1 cellular context compared by ENCODE assay signal in the genomic region with DNA sequence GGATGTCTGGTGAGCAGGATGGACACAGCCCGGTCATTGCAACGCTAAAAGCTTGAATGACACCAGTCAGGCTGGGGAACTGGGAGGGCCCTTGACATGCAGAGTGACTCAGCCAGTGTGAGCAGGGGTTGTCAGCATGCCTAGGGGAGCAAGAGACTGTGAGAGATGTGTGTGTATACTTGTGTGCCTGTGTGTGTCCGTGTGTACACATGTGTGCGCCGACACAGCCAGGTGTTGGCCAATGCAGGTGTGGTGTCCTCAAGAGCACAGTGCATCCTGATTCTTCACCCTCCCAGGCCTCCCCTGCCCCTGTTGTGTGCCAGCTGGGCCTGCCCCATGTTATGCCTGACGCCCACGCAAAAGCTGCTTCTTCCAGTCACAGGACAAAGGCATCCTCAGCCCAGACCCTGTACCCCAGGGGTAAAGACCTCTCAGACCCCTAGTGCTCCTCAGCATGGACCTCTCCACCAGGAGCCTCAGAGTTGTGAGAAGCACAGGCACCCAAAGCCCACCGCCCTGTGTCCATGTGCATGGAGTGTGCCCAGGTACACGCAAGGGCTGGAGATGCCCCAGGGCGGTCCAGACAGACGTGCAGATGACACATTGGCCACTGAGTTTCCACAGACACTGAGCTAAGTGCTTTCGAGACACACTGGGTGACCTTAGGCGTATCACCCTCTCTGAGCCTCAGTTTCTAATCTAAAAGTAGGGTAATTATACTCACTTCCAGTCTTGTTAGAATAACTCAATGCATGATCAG.
A peak's percentile ranks its signal among the peaks of the same experiment; 100 is the strongest.
TF ChIP-seq lines count a peak whose summit lies in the region.

No MANE protein-coding gene starts in this region.

TF ChIP-seq in HepG2, 621 proteins besides CTCF, POLR2A, EP300 and RAD21 (continued from another document and continues in another):
- TF ChIP-seq, protein P1, sequence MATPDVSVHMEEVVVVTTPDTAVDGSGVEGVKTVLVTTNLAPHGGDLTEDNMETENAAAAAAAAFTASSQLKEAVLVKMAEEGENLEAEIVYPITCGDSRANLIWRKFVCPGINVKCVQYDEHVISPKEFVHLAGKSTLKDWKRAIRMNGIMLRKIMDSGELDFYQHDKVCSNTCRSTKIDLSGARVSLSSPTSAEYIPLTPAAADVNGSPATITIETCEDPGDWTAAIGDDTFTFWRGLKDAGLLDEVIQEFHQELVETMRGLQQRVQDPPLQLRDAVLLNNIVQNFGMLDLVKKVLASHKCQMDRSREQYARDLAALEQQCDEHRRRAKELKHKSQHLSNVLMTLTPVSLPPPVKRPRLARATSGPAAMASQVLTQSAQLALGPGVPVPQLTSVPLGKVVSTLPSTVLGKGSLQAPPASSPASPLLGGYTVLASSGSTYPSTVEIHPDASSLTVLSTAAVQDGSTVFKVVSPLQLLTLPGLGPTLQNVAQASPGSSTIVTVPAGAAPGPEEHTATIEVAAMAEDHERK (CRISPR knock-in tag; IDR thresholded peaks at IDR 0.05; ENCODE audit: low read depth) = no peak
- TF ChIP-seq, protein P2, sequence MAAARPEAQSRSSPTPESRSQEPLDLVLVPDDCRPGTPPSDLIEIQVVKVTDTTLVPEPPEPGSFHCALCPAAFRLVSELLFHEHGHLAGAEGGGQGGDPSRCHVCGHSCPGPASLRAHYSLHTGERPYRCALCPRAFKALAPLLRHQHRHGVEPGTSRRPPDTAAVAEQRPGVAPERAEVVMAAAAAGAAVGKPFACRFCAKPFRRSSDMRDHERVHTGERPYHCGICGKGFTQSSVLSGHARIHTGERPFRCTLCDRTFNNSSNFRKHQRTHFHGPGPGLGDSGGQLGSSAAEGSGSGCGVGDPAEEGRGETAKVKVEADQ (CRISPR knock-in tag; IDR thresholded peaks at IDR 0.05; ENCODE audit: borderline replicate concordance) = no peak
- TF ChIP-seq ZNF75D (CRISPR knock-in tag; IDR thresholded peaks at IDR 0.05; ENCODE audit: borderline replicate concordance) (no peak), ZNF138 (CRISPR knock-in tag; IDR thresholded peaks at IDR 0.05; ENCODE audit: low read depth) (no peak), MIER2 (CRISPR knock-in tag; IDR thresholded peaks at IDR 0.05) (no peak), ZNF274 (CRISPR knock-in tag; IDR thresholded peaks at IDR 0.05) (no peak), SIX1 (CRISPR knock-in tag; IDR thresholded peaks at IDR 0.05; ENCODE audit: borderline replicate concordance) (no peak), ATAD3A (CRISPR knock-in tag; IDR thresholded peaks at IDR 0.05) (no peak), MYNN (CRISPR knock-in tag; IDR thresholded peaks at IDR 0.05; ENCODE audit: low read depth) (no peak), ZNF749 (CRISPR knock-in tag; IDR thresholded peaks at IDR 0.05; ENCODE audit: borderline replicate concordance) (no peak), SMAD1 (CRISPR knock-in tag; IDR thresholded peaks at IDR 0.05; ENCODE audit: borderline replicate concordance, low read depth) (no peak), ZNF160 (CRISPR knock-in tag; IDR thresholded peaks at IDR 0.05) (0 out of 2 replicates have a peak, but pooled peaks have one; percentile 53), MTA3 (CRISPR knock-in tag; IDR thresholded peaks at IDR 0.05) (no peak), RELA (CRISPR knock-in tag; IDR thresholded peaks at IDR 0.05) (no peak), ZFP36L2 (CRISPR knock-in tag; IDR thresholded peaks at IDR 0.05) (no peak), TEAD3 (CRISPR knock-in tag; optimal IDR thresholded peaks at IDR 0.05; ENCODE audit: borderline replicate concordance) (peak; percentile 5), PHF20 (CRISPR knock-in tag; IDR thresholded peaks at IDR 0.05) (no peak), ZNF773 (CRISPR knock-in tag; IDR thresholded peaks at IDR 0.05; ENCODE audit: borderline replicate concordance) (no peak), YEATS4 (CRISPR knock-in tag; IDR thresholded peaks at IDR 0.05; ENCODE audit: borderline replicate concordance) (no peak)
- TF ChIP-seq, protein P3, sequence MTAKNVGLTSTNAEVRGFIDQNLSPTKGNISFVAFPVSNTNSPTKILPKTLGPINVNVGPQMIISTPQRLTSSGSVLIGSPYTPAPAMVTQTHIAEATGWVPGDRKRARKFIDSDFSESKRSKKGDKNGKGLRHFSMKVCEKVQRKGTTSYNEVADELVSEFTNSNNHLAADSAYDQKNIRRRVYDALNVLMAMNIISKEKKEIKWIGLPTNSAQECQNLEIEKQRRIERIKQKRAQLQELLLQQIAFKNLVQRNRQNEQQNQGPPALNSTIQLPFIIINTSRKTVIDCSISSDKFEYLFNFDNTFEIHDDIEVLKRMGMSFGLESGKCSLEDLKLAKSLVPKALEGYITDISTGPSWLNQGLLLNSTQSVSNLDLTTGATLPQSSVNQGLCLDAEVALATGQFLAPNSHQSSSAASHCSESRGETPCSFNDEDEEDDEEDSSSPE (CRISPR knock-in tag; IDR thresholded peaks at IDR 0.05) = no peak
- TF ChIP-seq, protein P4, sequence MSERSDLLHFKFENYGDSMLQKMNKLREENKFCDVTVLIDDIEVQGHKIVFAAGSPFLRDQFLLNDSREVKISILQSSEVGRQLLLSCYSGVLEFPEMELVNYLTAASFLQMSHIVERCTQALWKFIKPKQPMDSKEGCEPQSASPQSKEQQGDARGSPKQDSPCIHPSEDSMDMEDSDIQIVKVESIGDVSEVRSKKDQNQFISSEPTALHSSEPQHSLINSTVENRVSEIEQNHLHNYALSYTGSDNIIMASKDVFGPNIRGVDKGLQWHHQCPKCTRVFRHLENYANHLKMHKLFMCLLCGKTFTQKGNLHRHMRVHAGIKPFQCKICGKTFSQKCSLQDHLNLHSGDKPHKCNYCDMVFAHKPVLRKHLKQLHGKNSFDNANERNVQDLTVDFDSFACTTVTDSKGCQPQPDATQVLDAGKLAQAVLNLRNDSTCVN (CRISPR knock-in tag; IDR thresholded peaks at IDR 0.05; ENCODE audit: borderline replicate concordance) = no peak
- TF ChIP-seq, protein P5, sequence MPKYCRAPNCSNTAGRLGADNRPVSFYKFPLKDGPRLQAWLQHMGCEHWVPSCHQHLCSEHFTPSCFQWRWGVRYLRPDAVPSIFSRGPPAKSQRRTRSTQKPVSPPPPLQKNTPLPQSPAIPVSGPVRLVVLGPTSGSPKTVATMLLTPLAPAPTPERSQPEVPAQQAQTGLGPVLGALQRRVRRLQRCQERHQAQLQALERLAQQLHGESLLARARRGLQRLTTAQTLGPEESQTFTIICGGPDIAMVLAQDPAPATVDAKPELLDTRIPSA (CRISPR knock-in tag; IDR thresholded peaks at IDR 0.05; ENCODE audit: borderline replicate concordance) = no peak
- TF ChIP-seq, protein P6, sequence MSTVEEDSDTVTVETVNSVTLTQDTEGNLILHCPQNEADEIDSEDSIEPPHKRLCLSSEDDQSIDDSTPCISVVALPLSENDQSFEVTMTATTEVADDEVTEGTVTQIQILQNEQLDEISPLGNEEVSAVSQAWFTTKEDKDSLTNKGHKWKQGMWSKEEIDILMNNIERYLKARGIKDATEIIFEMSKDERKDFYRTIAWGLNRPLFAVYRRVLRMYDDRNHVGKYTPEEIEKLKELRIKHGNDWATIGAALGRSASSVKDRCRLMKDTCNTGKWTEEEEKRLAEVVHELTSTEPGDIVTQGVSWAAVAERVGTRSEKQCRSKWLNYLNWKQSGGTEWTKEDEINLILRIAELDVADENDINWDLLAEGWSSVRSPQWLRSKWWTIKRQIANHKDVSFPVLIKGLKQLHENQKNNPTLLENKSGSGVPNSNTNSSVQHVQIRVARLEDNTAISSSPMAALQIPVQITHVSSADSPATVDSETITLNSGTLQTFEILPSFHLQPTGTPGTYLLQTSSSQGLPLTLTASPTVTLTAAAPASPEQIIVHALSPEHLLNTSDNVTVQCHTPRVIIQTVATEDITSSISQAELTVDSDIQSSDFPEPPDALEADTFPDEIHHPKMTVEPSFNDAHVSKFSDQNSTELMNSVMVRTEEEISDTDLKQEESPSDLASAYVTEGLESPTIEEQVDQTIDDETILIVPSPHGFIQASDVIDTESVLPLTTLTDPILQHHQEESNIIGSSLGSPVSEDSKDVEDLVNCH (CRISPR knock-in tag; IDR thresholded peaks at IDR 0.05) = no peak
- TF ChIP-seq, protein P7, sequence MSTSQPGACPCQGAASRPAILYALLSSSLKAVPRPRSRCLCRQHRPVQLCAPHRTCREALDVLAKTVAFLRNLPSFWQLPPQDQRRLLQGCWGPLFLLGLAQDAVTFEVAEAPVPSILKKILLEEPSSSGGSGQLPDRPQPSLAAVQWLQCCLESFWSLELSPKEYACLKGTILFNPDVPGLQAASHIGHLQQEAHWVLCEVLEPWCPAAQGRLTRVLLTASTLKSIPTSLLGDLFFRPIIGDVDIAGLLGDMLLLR (CRISPR knock-in tag; IDR thresholded peaks at IDR 0.05) = 0 out of 2 replicates have a peak, but pooled peaks have one; percentile 27
- TF ChIP-seq, protein P8, sequence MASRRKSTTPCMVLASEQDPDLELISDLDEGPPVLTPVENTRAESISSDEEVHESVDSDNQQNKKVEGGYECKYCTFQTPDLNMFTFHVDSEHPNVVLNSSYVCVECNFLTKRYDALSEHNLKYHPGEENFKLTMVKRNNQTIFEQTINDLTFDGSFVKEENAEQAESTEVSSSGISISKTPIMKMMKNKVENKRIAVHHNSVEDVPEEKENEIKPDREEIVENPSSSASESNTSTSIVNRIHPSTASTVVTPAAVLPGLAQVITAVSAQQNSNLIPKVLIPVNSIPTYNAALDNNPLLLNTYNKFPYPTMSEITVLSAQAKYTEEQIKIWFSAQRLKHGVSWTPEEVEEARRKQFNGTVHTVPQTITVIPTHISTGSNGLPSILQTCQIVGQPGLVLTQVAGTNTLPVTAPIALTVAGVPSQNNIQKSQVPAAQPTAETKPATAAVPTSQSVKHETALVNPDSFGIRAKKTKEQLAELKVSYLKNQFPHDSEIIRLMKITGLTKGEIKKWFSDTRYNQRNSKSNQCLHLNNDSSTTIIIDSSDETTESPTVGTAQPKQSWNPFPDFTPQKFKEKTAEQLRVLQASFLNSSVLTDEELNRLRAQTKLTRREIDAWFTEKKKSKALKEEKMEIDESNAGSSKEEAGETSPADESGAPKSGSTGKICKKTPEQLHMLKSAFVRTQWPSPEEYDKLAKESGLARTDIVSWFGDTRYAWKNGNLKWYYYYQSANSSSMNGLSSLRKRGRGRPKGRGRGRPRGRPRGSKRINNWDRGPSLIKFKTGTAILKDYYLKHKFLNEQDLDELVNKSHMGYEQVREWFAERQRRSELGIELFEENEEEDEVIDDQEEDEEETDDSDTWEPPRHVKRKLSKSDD (CRISPR knock-in tag; IDR thresholded peaks at IDR 0.05; ENCODE audit: low read depth) = no peak; the same call in 1 of the 2 replicates
- TF ChIP-seq, protein P9, sequence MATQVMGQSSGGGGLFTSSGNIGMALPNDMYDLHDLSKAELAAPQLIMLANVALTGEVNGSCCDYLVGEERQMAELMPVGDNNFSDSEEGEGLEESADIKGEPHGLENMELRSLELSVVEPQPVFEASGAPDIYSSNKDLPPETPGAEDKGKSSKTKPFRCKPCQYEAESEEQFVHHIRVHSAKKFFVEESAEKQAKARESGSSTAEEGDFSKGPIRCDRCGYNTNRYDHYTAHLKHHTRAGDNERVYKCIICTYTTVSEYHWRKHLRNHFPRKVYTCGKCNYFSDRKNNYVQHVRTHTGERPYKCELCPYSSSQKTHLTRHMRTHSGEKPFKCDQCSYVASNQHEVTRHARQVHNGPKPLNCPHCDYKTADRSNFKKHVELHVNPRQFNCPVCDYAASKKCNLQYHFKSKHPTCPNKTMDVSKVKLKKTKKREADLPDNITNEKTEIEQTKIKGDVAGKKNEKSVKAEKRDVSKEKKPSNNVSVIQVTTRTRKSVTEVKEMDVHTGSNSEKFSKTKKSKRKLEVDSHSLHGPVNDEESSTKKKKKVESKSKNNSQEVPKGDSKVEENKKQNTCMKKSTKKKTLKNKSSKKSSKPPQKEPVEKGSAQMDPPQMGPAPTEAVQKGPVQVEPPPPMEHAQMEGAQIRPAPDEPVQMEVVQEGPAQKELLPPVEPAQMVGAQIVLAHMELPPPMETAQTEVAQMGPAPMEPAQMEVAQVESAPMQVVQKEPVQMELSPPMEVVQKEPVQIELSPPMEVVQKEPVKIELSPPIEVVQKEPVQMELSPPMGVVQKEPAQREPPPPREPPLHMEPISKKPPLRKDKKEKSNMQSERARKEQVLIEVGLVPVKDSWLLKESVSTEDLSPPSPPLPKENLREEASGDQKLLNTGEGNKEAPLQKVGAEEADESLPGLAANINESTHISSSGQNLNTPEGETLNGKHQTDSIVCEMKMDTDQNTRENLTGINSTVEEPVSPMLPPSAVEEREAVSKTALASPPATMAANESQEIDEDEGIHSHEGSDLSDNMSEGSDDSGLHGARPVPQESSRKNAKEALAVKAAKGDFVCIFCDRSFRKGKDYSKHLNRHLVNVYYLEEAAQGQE (IDR thresholded peaks at IDR 0.05; ENCODE audit: borderline replicate concordance in 1 of 2, low read depth in 1 of 2, low read length in 2 of 2) = no peak
- TF ChIP-seq, protein P10, sequence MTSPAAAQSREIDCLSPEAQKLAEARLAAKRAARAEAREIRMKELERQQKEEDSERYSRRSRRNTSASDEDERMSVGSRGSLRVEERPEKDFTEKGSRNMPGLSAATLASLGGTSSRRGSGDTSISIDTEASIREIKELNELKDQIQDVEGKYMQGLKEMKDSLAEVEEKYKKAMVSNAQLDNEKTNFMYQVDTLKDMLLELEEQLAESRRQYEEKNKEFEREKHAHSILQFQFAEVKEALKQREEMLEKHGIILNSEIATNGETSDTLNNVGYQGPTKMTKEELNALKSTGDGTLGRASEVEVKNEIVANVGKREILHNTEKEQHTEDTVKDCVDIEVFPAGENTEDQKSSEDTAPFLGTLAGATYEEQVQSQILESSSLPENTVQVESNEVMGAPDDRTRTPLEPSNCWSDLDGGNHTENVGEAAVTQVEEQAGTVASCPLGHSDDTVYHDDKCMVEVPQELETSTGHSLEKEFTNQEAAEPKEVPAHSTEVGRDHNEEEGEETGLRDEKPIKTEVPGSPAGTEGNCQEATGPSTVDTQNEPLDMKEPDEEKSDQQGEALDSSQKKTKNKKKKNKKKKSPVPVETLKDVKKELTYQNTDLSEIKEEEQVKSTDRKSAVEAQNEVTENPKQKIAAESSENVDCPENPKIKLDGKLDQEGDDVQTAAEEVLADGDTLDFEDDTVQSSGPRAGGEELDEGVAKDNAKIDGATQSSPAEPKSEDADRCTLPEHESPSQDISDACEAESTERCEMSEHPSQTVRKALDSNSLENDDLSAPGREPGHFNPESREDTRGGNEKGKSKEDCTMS (CRISPR knock-in tag; conservative IDR thresholded peaks at IDR 0.05) = no peak
